9 cellular contexts compared by ENCODE assay signal in genomic region chr12:85835810-85836715, GRCh38. TPM values are rescaled to one million over a fixed set of nuclear protein-coding genes. Genes with fewer than 3 reads are reported as not detected.
A peak's percentile ranks its signal among the peaks of the same experiment; 100 is the strongest.
DNase-seq lines count a peak whose midpoint lies in the region; ATAC-seq lines count a peak whose summit lies in the region.
"Had no signal": no experiment of that assay in that cellular context is flagged by ENCODE, and none has a peak within 500 bp of the region (broad histone marks: within the 10 kb centered on the region; RNA-seq: fewer than 3 reads in every experiment).

Gene RASSF9, minus strand, starts transcription at chr12:85836409. Its CDS starts 208 bp downstream, at chr12:85836201.

- peak; percentile 92 for ATAC-seq in Right ventricle myocardium inferior
- ATAC-seq in aorta (ENCODE audit: low FRiP score): peak; percentile 77

- no peak within 1 kb of the TSS for H3K9ac ChIP-seq in endocrine pancreas (ENCODE audit: control insufficient read depth, insufficient read depth, low read length)
- peak within 1 kb of the TSS; percentile 61 for H3K9ac ChIP-seq in mesendoderm (ENCODE audit: low read length)
- H3K9ac ChIP-seq: BLaER1 had no signal

- H3K4me3 ChIP-seq in endocrine pancreas (ENCODE audit: control insufficient read depth, insufficient read depth, low read length) (peak within 1 kb of the TSS; percentile 43), mesendoderm (ENCODE audit: low read length) (no peak within 1 kb of the TSS), aorta (ENCODE audit: low read length in 2 of 2) (peak within 1 kb of the TSS; percentile 87 to 99)
- H3K4me3 ChIP-seq: BLaER1 had no signal

- no peaks in the 10 kb centered on the region for H3K79me2 ChIP-seq in mesendoderm (ENCODE audit: control insufficient read depth, insufficient read depth, low read length)

- H3K23ac ChIP-seq in mesendoderm (ENCODE audit: low read length): no peak within 1 kb of the TSS

- peak within 1 kb of the TSS; percentile 43 for H3K18ac ChIP-seq in mesendoderm (ENCODE audit: low read length)

- H4K8ac ChIP-seq in mesendoderm (ENCODE audit: low read depth, low read length): peak within 1 kb of the TSS; percentile 83

- H3K27ac Mint-ChIP-seq in T-helper 2 cell treated with Interferon-gamma antibody and Interleukin-4, amounts not matched to agents 5 μg/mL and 100 μg/mL, for 36 hours: no peak within 1 kb of the TSS

- H3K4me1 ChIP-seq in endocrine pancreas (ENCODE audit: control insufficient read depth, insufficient read depth, low read length): no peaks in the 10 kb centered on the region
- H3K4me1 ChIP-seq in mesendoderm (ENCODE audit: control insufficient read depth, low read depth, low read length): peaks cover 6% of the 10 kb centered on the region
- no peaks in the 10 kb centered on the region for H3K4me1 ChIP-seq in aorta (ENCODE audit: control insufficient read depth in 1 of 2, insufficient read depth in 2 of 2, low read length in 2 of 2)
- H3K4me1 ChIP-seq: BLaER1 had no signal

- DNase-seq in Right ventricle myocardium inferior (ENCODE audit: missing footprints) (peak; percentile 71), cardiac septum (ENCODE audit: low spot score) (no peak), mesendoderm (peak; percentile 84), aorta (peak; percentile 73 to 79), NCI-H1092 (lab: John Stamatoyannopoulos, UW) (no peak)
- DNase-seq in activated effector memory CD4-positive, alpha-beta T cell treated with Interleukin-2 at 50 U/mL for 16 hours: no peak
- DNase-seq in T-helper 2 cell treated with Interferon-gamma antibody and Interleukin-4, amounts not matched to agents 5 μg/mL and 100 μg/mL, for 36 hours (ENCODE audit: low spot score): no peak

- H3K36me3 Mint-ChIP-seq in T-helper 2 cell treated with Interferon-gamma antibody and Interleukin-4, amounts not matched to agents 5 μg/mL and 100 μg/mL, for 36 hours (ENCODE audit: low read depth): no peaks in the 10 kb centered on the region

- no peaks in the 10 kb centered on the region for H3K27me3 Mint-ChIP-seq in T-helper 2 cell treated with Interferon-gamma antibody and Interleukin-4, amounts not matched to agents 5 μg/mL and 100 μg/mL, for 36 hours (ENCODE audit: low read depth)

- peak within 1 kb of the TSS; percentile 87 for H3K27ac ChIP-seq in mesendoderm (ENCODE audit: low read depth, low read length)
- peak within 1 kb of the TSS in 1 of 2 donors; percentile 10 for H3K27ac ChIP-seq in aorta (ENCODE audit: low read depth in 1 of 2, low read length in 2 of 2)
- H3K27ac ChIP-seq: BLaER1 had no signal

- no peaks in the 10 kb centered on the region for H3K9me3 Mint-ChIP-seq in T-helper 2 cell treated with Interferon-gamma antibody and Interleukin-4, amounts not matched to agents 5 μg/mL and 100 μg/mL, for 36 hours

- H2BK120ac ChIP-seq in mesendoderm (ENCODE audit: low read depth, low read length): peak within 1 kb of the TSS; percentile 89

- peak within 1 kb of the TSS; percentile 61 for H2BK5ac ChIP-seq in mesendoderm (ENCODE audit: low read length)

- H3K4me2 ChIP-seq in mesendoderm (ENCODE audit: low read length): peak within 1 kb of the TSS; percentile 38
- H3K4me2 ChIP-seq: BLaER1 had no signal

- H3K4me3 Mint-ChIP-seq in T-helper 2 cell treated with Interferon-gamma antibody and Interleukin-4, amounts not matched to agents 5 μg/mL and 100 μg/mL, for 36 hours: no peak within 1 kb of the TSS

- H3K27me3 ChIP-seq in endocrine pancreas (ENCODE audit: control insufficient read depth, insufficient read depth, low read length) (no peaks in the 10 kb centered on the region), mesendoderm (ENCODE audit: insufficient read depth, low read length, poor library complexity) (no peaks in the 10 kb centered on the region), aorta (ENCODE audit: control insufficient read depth in 1 of 2, insufficient read depth in 2 of 2, low read length in 1 of 2) (no peaks in the 10 kb centered on the region)
- H3K27me3 ChIP-seq: BLaER1 had no signal

- no peaks in the 10 kb centered on the region for H3K4me1 Mint-ChIP-seq in T-helper 2 cell treated with Interferon-gamma antibody and Interleukin-4, amounts not matched to agents 5 μg/mL and 100 μg/mL, for 36 hours (ENCODE audit: low read depth)

- peak within 1 kb of the TSS; percentile 88 for H3K4ac ChIP-seq in mesendoderm (ENCODE audit: low read depth, low read length)

- H3K36me3 ChIP-seq in endocrine pancreas (ENCODE audit: control insufficient read depth, insufficient read depth, low read length) (no peaks in the 10 kb centered on the region), mesendoderm (ENCODE audit: control insufficient read depth, insufficient read depth, low read length) (no peaks in the 10 kb centered on the region), aorta (ENCODE audit: control insufficient read depth in 1 of 2, insufficient read depth in 2 of 2, low read length in 1 of 2) (no peaks in the 10 kb centered on the region)
- H3K36me3 ChIP-seq: BLaER1 had no signal

- no peak within 1 kb of the TSS for H2AK5ac ChIP-seq in mesendoderm (ENCODE audit: low read length)

- WGBS in mesendoderm (ENCODE audit: extremely low coverage, insufficient coverage, low lambda C conversion rate): no CpG with 5 or more reads among the region's 14 CpGs
- whole genome bisulfite sequencing in aorta, 2 donors: 5% methylated on average over 14 of the region's 14 CpGs

- no peak within 1 kb of the TSS for H4K5ac ChIP-seq in mesendoderm (ENCODE audit: low read length)

- no peaks in the 10 kb centered on the region for H3K79me1 ChIP-seq in mesendoderm (ENCODE audit: low read length)

- intact Hi-C loops in Right ventricle myocardium inferior (cut with DNase I): no loop called here
- intact Hi-C loops in cardiac septum (cut with DNase I): loop anchor here (10.0 kb wide), 1 partner anchor 121 kb away; no protein-coding TSS in a partner anchor
- intact Hi-C loops in aorta (cut with DNase I): no loop called here

- H3K56ac ChIP-seq in mesendoderm (ENCODE audit: low read length): peak within 1 kb of the TSS; percentile 91

- H3K9me3 ChIP-seq in endocrine pancreas (ENCODE audit: control insufficient read depth, low read length) (no peaks in the 10 kb centered on the region), aorta (ENCODE audit: control insufficient read depth, low read length) (no peaks in the 10 kb centered on the region)
- H3K9me3 ChIP-seq: BLaER1 had no signal

- peak within 1 kb of the TSS; percentile 47 for H2BK15ac ChIP-seq in mesendoderm (replicated peaks; ENCODE audit: low read depth)

RNA-seq across cellular contexts. Expression of gene RASSF9, which starts in this region (rescaled TPM):
- 6.2 TPM for total RNA-seq in Right ventricle myocardium inferior
- 9.1 TPM for total RNA-seq in cardiac septum
- 0.76 TPM for polyA plus RNA-seq in mesendoderm (2013, experiment 1 of 2)
- 0.76 TPM for polyA plus RNA-seq in mesendoderm (2013, experiment 2 of 2)
- total RNA-seq in aorta: 1 to 10 TPM; 6.5 to 7.9 TPM
- polyA plus RNA-seq in aorta: under 1 TPM; 0.25 to 0.46 TPM

Comparison
In these comparisons a context has a peak if more than half of its experiments do, and no peak if none do; other contexts are left out.
1. DNase-seq: peak in Right ventricle myocardium inferior (single experiment), mesendoderm (single experiment) and aorta (2 of 2); none in cardiac septum (single experiment), NCI-H1092 (single experiment), activated effector memory CD4-positive, alpha-beta T cell treated with Interleukin-2 at 50 U/mL for 16 hours (single experiment) and T-helper 2 cell treated with Interferon-gamma antibody and Interleukin-4, amounts not matched to agents 5 μg/mL and 100 μg/mL, for 36 hours (single experiment).